In genomic region chr15:68823561-68823960, GRCh38 we compare ENCODE assay signal across 18 cellular contexts. TPM values are rescaled to one million over a fixed set of nuclear protein-coding genes. Genes with fewer than 3 reads are reported as not detected.
A peak's percentile ranks its signal among the peaks of the same experiment; 100 is the strongest.
DNase-seq lines count a peak whose midpoint lies in the region; ATAC-seq, FAIRE-seq and TF ChIP-seq lines count a peak whose summit lies in the region.
"Had no signal": no experiment of that assay in that cellular context is flagged by ENCODE, and none has a peak within 500 bp of the region (broad histone marks: within the 10 kb centered on the region; RNA-seq: fewer than 3 reads in every experiment).

No MANE protein-coding gene starts in this region.

- peak overlapping the region; percentile 6 to 61 (median 55) for H3K4me3 Mint-ChIP-seq in brain
- H3K4me3 Mint-ChIP-seq in neural crest cell, result peak overlapping the region; percentile 59

- H3K27ac Mint-ChIP-seq in brain (no peak overlapping the region), neural crest cell (ENCODE audit: unreplicated experiment) (no peak overlapping the region)
- H3K27ac Mint-ChIP-seq: CD4-positive, alpha-beta memory T cell; H9 had no signal

- TF ChIP-seq CTCF in brain (conservative IDR thresholded peaks at IDR 0.05), result no peak
- TF ChIP-seq CTCF in neural crest cell (conservative IDR thresholded peaks at IDR 0.05), result no peak

- TF ChIP-seq POLR2A in GM12892 (IDR thresholded peaks at IDR 0.05; ENCODE audit: low read depth, low read length), result no peak

- H3K9me3 ChIP-seq in NT2/D1 (ENCODE audit: insufficient read depth, low read length), result no peaks in the 10 kb centered on the region
- H3K9me3 ChIP-seq: BLaER1 treated with 17β-estradiol and CSF1 and Interleukin-3, amounts not matched to agents 10 nM and 100 nM had no signal

- H3K9me3 Mint-ChIP-seq in brain (no peaks in the 10 kb centered on the region), neural crest cell (no peaks in the 10 kb centered on the region)
- H3K9me3 Mint-ChIP-seq: H9, IgD-negative memory B cell had no signal

- no peak for ATAC-seq in GM21367 (IDR thresholded peaks at IDR 0.05; ENCODE audit: unreplicated experiment)

- FAIRE-seq in GM12892 (lab: Jason Lieb, UNC), result peak; percentile 27
- FAIRE-seq: G401.6 had no signal

- H3K36me3 Mint-ChIP-seq in brain, result no peaks in the 10 kb centered on the region
- peaks cover 3% of the 10 kb centered on the region for H3K36me3 Mint-ChIP-seq in neural crest cell (ENCODE audit: low read depth)
- H3K36me3 Mint-ChIP-seq: IgD-negative memory B cell had no signal

- H3K9ac ChIP-seq in NT2/D1 (ENCODE audit: insufficient read length, low read depth), result no peak overlapping the region
- H3K9ac ChIP-seq: GM23248 had no signal

- H3K27me3 Mint-ChIP-seq in brain (peaks cover 17% of the 10 kb centered on the region), neural crest cell (ENCODE audit: low read depth) (peaks cover 2% of the 10 kb centered on the region)

- DNase-seq in GM12892 (ENCODE audit: insufficient read length), result no peak
- DNase-seq in NT2/D1 (ENCODE audit: low read depth, low spot score), result peak; percentile 36
- DNase-seq in neural crest cell (ENCODE audit: low read depth, low spot score), result no peak
- DNase-seq in C1 segment of cervical spinal cord (lab: John Stamatoyannopoulos, UW), result no peak
- no peak for DNase-seq in activated naive CD4-positive, alpha-beta T cell treated with Interleukin-2 at 50 U/mL for 16 hours
- DNase-seq in NCI-H446 treated with DMSO at 0.1 percent for 48 hours (lab: John Stamatoyannopoulos, UW), result no peak
- DNase-seq: ACHN; CD4-positive, alpha-beta memory T cell; DMS153; DMS79 treated with DMSO at 0.1 percent for 48 hours; EL; GM23248; H9 had no signal

- H3K4me1 Mint-ChIP-seq in brain, result peaks cover 24% of the 10 kb centered on the region
- peaks cover 23% of the 10 kb centered on the region for H3K4me1 Mint-ChIP-seq in neural crest cell

- H3K36me3 ChIP-seq in NT2/D1 (ENCODE audit: insufficient read depth, insufficient read length, low read length), result no peaks in the 10 kb centered on the region
- H3K36me3 ChIP-seq: BLaER1 treated with 17β-estradiol and CSF1 and Interleukin-3, amounts not matched to agents 10 nM and 100 nM had no signal

- H3K27me3 ChIP-seq in NT2/D1 (ENCODE audit: insufficient read depth, insufficient read length), result peaks cover 14% of the 10 kb centered on the region
- H3K27me3 ChIP-seq: BLaER1 treated with 17β-estradiol and CSF1 and Interleukin-3, amounts not matched to agents 10 nM and 100 nM had no signal

- H3K4me3 ChIP-seq in NT2/D1 (ENCODE audit: insufficient read length, low read depth), result no peak overlapping the region
- H3K4me3 ChIP-seq: GM23248 had no signal

- H3K4me1 ChIP-seq in NT2/D1 (ENCODE audit: insufficient read depth, insufficient read length), result no peaks in the 10 kb centered on the region

RNA-seq across cellular contexts. Expression of gene ANP32A, which starts 2.9 kb away (rescaled TPM):
- polyA plus RNA-seq in GM12892 (2012; ENCODE audit: missing spikeins), result 261 TPM
- 214 TPM for polyA plus RNA-seq in brain (ENCODE audit: insufficient read depth, low read depth, low replicate concordance)
- 355 and 367 TPM in 2 replicates for total RNA-seq in neural crest cell
